Comparison of ENCODE assay signal across 19 cellular contexts in genomic region chr17:67360880-67361279, GRCh38. TPM values are rescaled to one million over a fixed set of nuclear protein-coding genes. Genes with fewer than 3 reads are reported as not detected.
A peak's percentile ranks its signal among the peaks of the same experiment; 100 is the strongest.
DNase-seq lines count a peak whose midpoint lies in the region; ATAC-seq and TF ChIP-seq lines count a peak whose summit lies in the region.
"Had no signal": no experiment of that assay in that cellular context is flagged by ENCODE, and none has a peak within 500 bp of the region (broad histone marks: within the 10 kb centered on the region; RNA-seq: fewer than 3 reads in every experiment).

No MANE protein-coding gene starts in this region.

- no peak overlapping the region for H3K27ac ChIP-seq in right cardiac atrium (ENCODE audit: low read length)
- H3K27ac ChIP-seq: A549 had no signal

- H3K9me3 Mint-ChIP-seq in activated CD4-positive, alpha-beta T cell treated with anti-CD3 and anti-CD28 coated beads, Interleukin-2, amount 10 ng/mL, durations not matched to agents 24 days and 14 days: no peaks in the 10 kb centered on the region
- H3K9me3 Mint-ChIP-seq in HFFc6: no peaks in the 10 kb centered on the region
- no peaks in the 10 kb centered on the region for H3K9me3 Mint-ChIP-seq in activated naive CD8-positive, alpha-beta T cell treated with anti-CD3 and anti-CD28 coated beads, Interleukin-2, amount 10 ng/mL, durations not matched to agents 7 days and 5 days
- H3K9me3 Mint-ChIP-seq in naive thymus-derived CD8-positive, alpha-beta T cell: no peaks in the 10 kb centered on the region
- H3K9me3 Mint-ChIP-seq: stimulated activated naive B cell treated with anti-CD40 and anti-IgM and Interleukin-4, amounts not matched to agents 10 μg/mL and 1 μg/mL and 100 μg/mL, for 72 hours had no signal

- no peaks in the 10 kb centered on the region for H3K9me3 ChIP-seq in right cardiac atrium (ENCODE audit: control insufficient read depth, low read length)
- H3K9me3 ChIP-seq: A549 had no signal

- TF ChIP-seq CTCF in HFFc6 (IDR thresholded peaks at IDR 0.05): no peak

- DNase-seq in activated CD4-positive, alpha-beta T cell treated with anti-CD3 and anti-CD28 coated beads, Interleukin-2, amount 10 ng/mL, durations not matched to agents 24 days and 14 days: no peak
- DNase-seq in activated CD4-positive, alpha-beta T cell treated with anti-CD3 and anti-CD28 coated beads for 1 hour: no peak
- no peak for DNase-seq in HFFc6
- DNase-seq in activated naive CD8-positive, alpha-beta T cell treated with anti-CD3 and anti-CD28 coated beads, Interleukin-2, amount 10 ng/mL, durations not matched to agents 7 days and 5 days: no peak
- no peak for DNase-seq in naive thymus-derived CD8-positive, alpha-beta T cell
- DNase-seq in head of caudate nucleus: no peak
- DNase-seq in putamen (ENCODE audit: low spot score): no peak
- DNase-seq in right cardiac atrium: no peak
- DNase-seq: activated CD4-positive, CD25-positive, alpha-beta regulatory T cell; COR-L47; dermis blood vessel endothelial cell; hippocampal formation; MM.1S; NCI-H1930; NCI-H526; PC-3; stimulated activated naive B cell treated with anti-CD40 and anti-IgM and Interleukin-4, amounts not matched to agents 10 μg/mL and 1 μg/mL and 100 μg/mL, for 72 hours had no signal

- no peak for ATAC-seq in activated naive CD8-positive, alpha-beta T cell treated with anti-CD3 and anti-CD28 coated beads, Interleukin-2, amount 10 ng/mL, durations not matched to agents 7 days and 5 days (ENCODE audit: low read depth)
- ATAC-seq in naive thymus-derived CD8-positive, alpha-beta T cell: no peak
- ATAC-seq in right cardiac atrium: no peak
- ATAC-seq: stimulated activated naive B cell treated with anti-CD40 and anti-IgM and Interleukin-4, amounts not matched to agents 10 μg/mL and 1 μg/mL and 100 μg/mL, for 72 hours had no signal

- peaks cover 52% of the 10 kb centered on the region for H3K4me1 Mint-ChIP-seq in activated CD4-positive, alpha-beta T cell treated with anti-CD3 and anti-CD28 coated beads, Interleukin-2, amount 10 ng/mL, durations not matched to agents 24 days and 14 days
- peaks cover 67% of the 10 kb centered on the region for H3K4me1 Mint-ChIP-seq in HFFc6 (ENCODE audit: low read depth)
- peaks cover 56% of the 10 kb centered on the region for H3K4me1 Mint-ChIP-seq in activated naive CD8-positive, alpha-beta T cell treated with anti-CD3 and anti-CD28 coated beads, Interleukin-2, amount 10 ng/mL, durations not matched to agents 7 days and 5 days
- peaks cover 37 to 80% (median 69%) of the 10 kb centered on the region in 4 donors for H3K4me1 Mint-ChIP-seq in naive thymus-derived CD8-positive, alpha-beta T cell

- H3K4me3 Mint-ChIP-seq in activated CD4-positive, alpha-beta T cell treated with anti-CD3 and anti-CD28 coated beads, Interleukin-2, amount 10 ng/mL, durations not matched to agents 24 days and 14 days: peak overlapping the region; percentile 1
- H3K4me3 Mint-ChIP-seq in HFFc6: no peak overlapping the region
- H3K4me3 Mint-ChIP-seq in activated naive CD8-positive, alpha-beta T cell treated with anti-CD3 and anti-CD28 coated beads, Interleukin-2, amount 10 ng/mL, durations not matched to agents 7 days and 5 days: no peak overlapping the region
- H3K4me3 Mint-ChIP-seq in naive thymus-derived CD8-positive, alpha-beta T cell: peak overlapping the region in 3 of 10 donors; percentile 9 to 60 (median 25)
- H3K4me3 Mint-ChIP-seq: stimulated activated naive B cell treated with anti-CD40 and anti-IgM and Interleukin-4, amounts not matched to agents 10 μg/mL and 1 μg/mL and 100 μg/mL, for 72 hours had no signal

- H3K4me3 ChIP-seq in right cardiac atrium (ENCODE audit: low read length): no peak overlapping the region
- H3K4me3 ChIP-seq: A549, smooth muscle cell had no signal

- 94% methylated on average over 1 of the region's 1 CpG for WGBS in right cardiac atrium

- H3K27me3 ChIP-seq in right cardiac atrium (ENCODE audit: control insufficient read depth, insufficient read depth): no peaks in the 10 kb centered on the region

- H3K4me1 ChIP-seq in right cardiac atrium (ENCODE audit: control insufficient read depth, insufficient read depth, low read length): peaks cover 5% of the 10 kb centered on the region

- POLR2A ChIA-PET in activated naive CD8-positive, alpha-beta T cell treated with anti-CD3 and anti-CD28 coated beads, Interleukin-2, amount 10 ng/mL, durations not matched to agents 7 days and 5 days (lab: Charles Lee): no interaction called here
- POLR2A ChIA-PET in naive thymus-derived CD8-positive, alpha-beta T cell (lab: Charles Lee): interaction anchor here (7.8 kb wide), 1 partner anchor 16 kb away, joined by 53 read pairs; the partner anchor contains the start of gene PITPNC1

- intact Hi-C loops in activated CD4-positive, alpha-beta T cell treated with anti-CD3 and anti-CD28 coated beads, Interleukin-2, amount 10 ng/mL, durations not matched to agents 24 days and 14 days (cut with micrococcal nuclease): no loop called here
- intact Hi-C loops in head of caudate nucleus (cut with DNase I) (no loop called here), right cardiac atrium (cut with DNase I) (loop anchor here in 1 of 4 donors (10.0 kb wide), 1 partner anchor 354 kb away; the partner anchor contains the start of gene NOL11)

- H3K36me3 Mint-ChIP-seq in activated CD4-positive, alpha-beta T cell treated with anti-CD3 and anti-CD28 coated beads, Interleukin-2, amount 10 ng/mL, durations not matched to agents 24 days and 14 days (ENCODE audit: low read depth): peaks cover 47% of the 10 kb centered on the region
- H3K36me3 Mint-ChIP-seq in HFFc6 (ENCODE audit: low read depth): peaks cover 47% of the 10 kb centered on the region
- H3K36me3 Mint-ChIP-seq in activated naive CD8-positive, alpha-beta T cell treated with anti-CD3 and anti-CD28 coated beads, Interleukin-2, amount 10 ng/mL, durations not matched to agents 7 days and 5 days: peaks cover 28% of the 10 kb centered on the region
- peaks cover 0 to 71% (median 5%) of the 10 kb centered on the region in 3 donors for H3K36me3 Mint-ChIP-seq in naive thymus-derived CD8-positive, alpha-beta T cell

- no peaks in the 10 kb centered on the region for H3K27me3 Mint-ChIP-seq in activated CD4-positive, alpha-beta T cell treated with anti-CD3 and anti-CD28 coated beads, Interleukin-2, amount 10 ng/mL, durations not matched to agents 24 days and 14 days
- H3K27me3 Mint-ChIP-seq in HFFc6 (ENCODE audit: insufficient read depth): no peaks in the 10 kb centered on the region
- no peaks in the 10 kb centered on the region for H3K27me3 Mint-ChIP-seq in activated naive CD8-positive, alpha-beta T cell treated with anti-CD3 and anti-CD28 coated beads, Interleukin-2, amount 10 ng/mL, durations not matched to agents 7 days and 5 days
- no peaks in the 10 kb centered on the region for H3K27me3 Mint-ChIP-seq in naive thymus-derived CD8-positive, alpha-beta T cell
- H3K27me3 Mint-ChIP-seq: stimulated activated naive B cell treated with anti-CD40 and anti-IgM and Interleukin-4, amounts not matched to agents 10 μg/mL and 1 μg/mL and 100 μg/mL, for 72 hours had no signal

- peak overlapping the region; percentile 56 for H3K27ac Mint-ChIP-seq in activated CD4-positive, alpha-beta T cell treated with anti-CD3 and anti-CD28 coated beads, Interleukin-2, amount 10 ng/mL, durations not matched to agents 24 days and 14 days
- peak overlapping the region; percentile 23; the same call in 1 of the 2 replicates for H3K27ac Mint-ChIP-seq in HFFc6
- H3K27ac Mint-ChIP-seq in activated naive CD8-positive, alpha-beta T cell treated with anti-CD3 and anti-CD28 coated beads, Interleukin-2, amount 10 ng/mL, durations not matched to agents 7 days and 5 days: peak overlapping the region; percentile 83
- H3K27ac Mint-ChIP-seq in naive thymus-derived CD8-positive, alpha-beta T cell: peak overlapping the region in 9 of 10 donors; percentile 38 to 91 (median 87)
- H3K27ac Mint-ChIP-seq: stimulated activated naive B cell treated with anti-CD40 and anti-IgM and Interleukin-4, amounts not matched to agents 10 μg/mL and 1 μg/mL and 100 μg/mL, for 72 hours had no signal

RNA-seq across cellular contexts. Expression of gene PSMD12, which starts 5.5 kb away (rescaled TPM):
- total RNA-seq in activated CD4-positive, alpha-beta T cell treated with anti-CD3 and anti-CD28 coated beads, Interleukin-2, amount 10 ng/mL, durations not matched to agents 24 days and 14 days: 92.3 and 93.6 TPM in 2 replicates
- 10 to 100 TPM; 62.3 to 74.4 (median 73.2) TPM for total RNA-seq in HFFc6 (2021; fragmentation: NEBNext Ultra II Directional; extraction: Animal tissue kit (Norgen Biotek cat#: 25700))
- 10 to 100 TPM; 39.8 to 40.5 TPM for total RNA-seq in activated naive CD8-positive, alpha-beta T cell treated with anti-CD3 and anti-CD28 coated beads, Interleukin-2, amount 10 ng/mL, durations not matched to agents 7 days and 5 days
- total RNA-seq in naive thymus-derived CD8-positive, alpha-beta T cell: 10 to 100 TPM; 44.6 to 45.4 TPM
- 10 to 100 TPM; 32.0 to 33.0 (median 32.5) TPM for polyA plus RNA-seq in naive thymus-derived CD8-positive, alpha-beta T cell
- 10 to 100 TPM; 47.2 to 59.5 (median 51.4) TPM for total RNA-seq in right cardiac atrium
- polyA plus RNA-seq in right cardiac atrium: 26.7 TPM

RNA-seq across cellular contexts. Expression of gene PITPNC1, which starts 16.2 kb away (rescaled TPM):
- total RNA-seq in activated CD4-positive, alpha-beta T cell treated with anti-CD3 and anti-CD28 coated beads, Interleukin-2, amount 10 ng/mL, durations not matched to agents 24 days and 14 days: 18.7 and 22.3 TPM in 2 replicates
- total RNA-seq in HFFc6 (2021; fragmentation: NEBNext Ultra II Directional; extraction: Animal tissue kit (Norgen Biotek cat#: 25700)): 10 to 100 TPM in 1 of 6 experiments, 1 to 10 TPM in 5; 6.9 to 11.1 (median 7.7) TPM
- total RNA-seq in activated naive CD8-positive, alpha-beta T cell treated with anti-CD3 and anti-CD28 coated beads, Interleukin-2, amount 10 ng/mL, durations not matched to agents 7 days and 5 days: 100 to 1,000 TPM; 100 to 104 TPM
- total RNA-seq in naive thymus-derived CD8-positive, alpha-beta T cell: 100 to 1,000 TPM; 128 to 133 TPM
- 100 to 1,000 TPM; 119 to 159 (median 125) TPM for polyA plus RNA-seq in naive thymus-derived CD8-positive, alpha-beta T cell
- 10 to 100 TPM; 17.0 to 29.7 (median 24.9) TPM for total RNA-seq in right cardiac atrium
- 8.6 TPM for polyA plus RNA-seq in right cardiac atrium

Comparison
In these comparisons a context has a peak if more than half of its experiments do, and no peak if none do; other contexts are left out.
1. H3K27ac Mint-ChIP-seq: peak in every context shown above with its lines; median percentile 87 in naive thymus-derived CD8-positive, alpha-beta T cell; 83 in activated naive CD8-positive, alpha-beta T cell treated with anti-CD3 and anti-CD28 coated beads, Interleukin-2, amount 10 ng/mL, durations not matched to agents 7 days and 5 days; 56 in activated CD4-positive, alpha-beta T cell treated with anti-CD3 and anti-CD28 coated beads, Interleukin-2, amount 10 ng/mL, durations not matched to agents 24 days and 14 days; 23 in HFFc6.